In the genomic region with DNA sequence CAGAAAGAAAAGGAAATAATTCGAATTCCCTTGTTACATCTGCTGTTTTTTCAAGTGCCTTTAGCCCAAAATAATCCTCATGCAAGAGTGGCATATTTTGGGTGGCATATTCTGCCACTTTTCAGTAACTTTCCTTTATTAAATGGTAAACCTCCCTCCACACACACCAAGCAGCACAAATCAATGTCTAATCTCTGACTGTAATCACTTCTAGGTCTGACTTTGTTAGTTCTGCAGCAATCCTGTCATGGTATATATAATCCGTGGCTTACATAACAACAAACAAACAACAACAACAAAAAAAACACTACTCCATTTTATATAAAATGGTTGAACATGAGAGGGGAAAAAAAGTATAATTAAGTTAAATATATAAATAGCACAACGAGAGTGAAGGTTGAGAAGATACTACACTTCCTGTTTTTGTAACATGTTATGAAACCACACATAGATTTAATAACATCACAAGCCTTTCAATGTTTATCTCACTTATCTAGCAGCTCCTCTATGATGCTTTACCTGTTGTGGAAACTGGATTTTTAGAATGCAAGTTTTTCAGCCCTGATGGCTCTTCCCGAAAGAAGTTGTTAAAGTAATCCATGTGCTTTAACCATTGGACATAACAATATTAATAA, we compare ENCODE assay signal across 26 cellular contexts.
DNase-seq lines count a peak whose midpoint lies in the region; ATAC-seq and TF ChIP-seq lines count a peak whose summit lies in the region.
"Had no signal": no experiment of that assay in that cellular context is flagged by ENCODE, and none has a peak within 500 bp of the region (broad histone marks: within the 10 kb centered on the region; RNA-seq: fewer than 3 reads in every experiment).

No MANE protein-coding gene starts in this region.

- POLR2A ChIA-PET in A673 (lab: Charles Lee; ENCODE audit: low non-redundant PET): no interaction called here

- H2AFZ ChIP-seq in OCI-LY1 (ENCODE audit: low read length): peak overlapping the region; percentile 99

- H3K79me2 ChIP-seq in DOHH2 (ENCODE audit: control insufficient read depth, low read length) (no peaks in the 10 kb centered on the region), OCI-LY1 (ENCODE audit: insufficient read depth, low read length) (no peaks in the 10 kb centered on the region)

- H3K4me2 ChIP-seq in DOHH2 (ENCODE audit: low read length): peak overlapping the region; percentile 57
- peak overlapping the region; percentile 39 for H3K4me2 ChIP-seq in OCI-LY1 (ENCODE audit: low read length)
- H3K4me2 ChIP-seq: A549, SK-N-SH had no signal

- H3K9me3 ChIP-seq in DOHH2 (ENCODE audit: control insufficient read depth, insufficient read depth, low read length): no peaks in the 10 kb centered on the region; the same call in 1 of the 2 replicates
- no peaks in the 10 kb centered on the region for H3K9me3 ChIP-seq in OCI-LY1 (ENCODE audit: low read length)
- peaks cover 15% of the 10 kb centered on the region for H3K9me3 ChIP-seq in A673 (ENCODE audit: low read depth, low read length, poor library complexity, severe bottlenecking)
- H3K9me3 ChIP-seq: A549, MG63, SK-N-SH had no signal

- peaks cover 49% of the 10 kb centered on the region for H3K4me1 ChIP-seq in DOHH2 (ENCODE audit: control insufficient read depth, low read length)
- H3K4me1 ChIP-seq in OCI-LY1 (ENCODE audit: insufficient read depth, low read length, severe bottlenecking): peaks cover 29% of the 10 kb centered on the region
- H3K4me1 ChIP-seq in A673 (ENCODE audit: insufficient read depth, low read length, poor library complexity, severe bottlenecking): no peaks in the 10 kb centered on the region
- H3K4me1 ChIP-seq: A549, left ventricle myocardium inferior had no signal

- peaks cover 13% of the 10 kb centered on the region for H3F3A ChIP-seq in DOHH2 (ENCODE audit: control insufficient read depth, insufficient read depth)
- H3F3A ChIP-seq in OCI-LY1 (ENCODE audit: insufficient read depth, low read length): no peaks in the 10 kb centered on the region

- TF ChIP-seq CTCF in DOHH2 (IDR thresholded peaks at IDR 0.05; ENCODE audit: low read depth, low read length, poor library complexity, severe bottlenecking) (no peak), OCI-LY1 (IDR thresholded peaks at IDR 0.05; ENCODE audit: low read length) (no peak), A673 (conservative IDR thresholded peaks at IDR 0.05; ENCODE audit: low read depth, low read length) (no peak)

- DNase-seq in NCI-H69 (lab: John Stamatoyannopoulos, UW) (no peak), A673 (ENCODE audit: low spot score) (no peak), NCI-H146 treated with DMSO at 0.1 percent for 48 hours (lab: John Stamatoyannopoulos, UW; ENCODE audit: unreplicated experiment) (no peak)
- DNase-seq: activated CD8-positive, alpha-beta T cell treated with anti-CD3 and anti-CD28 coated beads, Interleukin-2, amount 10 ng/mL, durations not matched to agents 7 days and 5 days; activated naive CD4-positive, alpha-beta T cell treated with Interleukin-2 at 50 U/mL for 16 hours; activated T-cell treated with anti-CD3 and anti-CD28 coated beads, Interleukin-2, amount 50 U/mL, for 4 hours; anterior cingulate cortex; caudate nucleus; HFFc6; IMR-90; left ventricle myocardium inferior; MG63; NCI-H187; NCI-H2227 treated with DMSO at 0.1 percent for 48 hours; posterior cingulate gyrus; SK-N-SH; stimulated activated naive CD4-positive, alpha-beta T cell had no signal

- intact Hi-C loops in A673 (cut with micrococcal nuclease; ENCODE audit: unreplicated experiment): no loop called here

- H4K20me1 ChIP-seq in DOHH2 (ENCODE audit: control insufficient read depth, insufficient read depth, low read depth, low read length) (no peaks in the 10 kb centered on the region), OCI-LY1 (ENCODE audit: insufficient read depth, low read length) (no peaks in the 10 kb centered on the region)

- no TSS peak for BruUV-seq in A673 (replicated peaks; lab: Mats Ljungman, UMichigan)

- H3K36me3 ChIP-seq in DOHH2 (ENCODE audit: control insufficient read depth, low read length) (no peaks in the 10 kb centered on the region), OCI-LY1 (ENCODE audit: insufficient read depth, low read length) (no peaks in the 10 kb centered on the region), A673 (ENCODE audit: insufficient read depth, low read length, poor library complexity, severe bottlenecking) (no peaks in the 10 kb centered on the region)
- H3K36me3 ChIP-seq: left ventricle myocardium inferior, MG63 had no signal

- H3K27me3 ChIP-seq in DOHH2 (ENCODE audit: control insufficient read depth, low read length) (no peaks in the 10 kb centered on the region), OCI-LY1 (ENCODE audit: insufficient read depth, low read length) (no peaks in the 10 kb centered on the region), A673 (replicated peaks; ENCODE audit: insufficient read depth, low read depth, low read length, poor library complexity) (no peaks in the 10 kb centered on the region)
- H3K27me3 ChIP-seq: MG63 had no signal

- H3K27ac ChIP-seq in DOHH2 (ENCODE audit: low read depth, low read length) (peak overlapping the region; percentile 91), OCI-LY1 (ENCODE audit: low read depth, low read length, poor library complexity, severe bottlenecking) (peak overlapping the region; percentile 90), A673 (ENCODE audit: low read depth, low read length, poor library complexity, severe bottlenecking) (no peak overlapping the region)
- H3K27ac ChIP-seq: A549, C4-2B, epithelial cell of prostate, left ventricle myocardium inferior had no signal

- CTCF ChIA-PET in A673 (lab: Charles Lee): no interaction called here

- H3K4me3 ChIP-seq in DOHH2 (ENCODE audit: low read length) (peak overlapping the region; percentile 49), OCI-LY1 (ENCODE audit: low read depth, low read length, poor library complexity, severe bottlenecking) (no peak overlapping the region), A673 (ENCODE audit: low read depth, low read length, poor library complexity, severe bottlenecking) (no peak overlapping the region)
- H3K4me3 ChIP-seq: A549, left ventricle myocardium inferior, MG63 had no signal

- peak overlapping the region; percentile 4 for H3K9ac ChIP-seq in OCI-LY1 (ENCODE audit: low read length)
- H3K9ac ChIP-seq: SK-N-SH had no signal

- ATAC-seq in GM19395 (IDR thresholded peaks at IDR 0.05; ENCODE audit: unreplicated experiment): peak; percentile 72
- peak; percentile 95 for ATAC-seq in HG03175 (IDR thresholded peaks at IDR 0.05; ENCODE audit: unreplicated experiment)
- ATAC-seq in HG02884 (IDR thresholded peaks at IDR 0.05; ENCODE audit: unreplicated experiment): no peak
- ATAC-seq: A549; activated CD8-positive, alpha-beta T cell treated with anti-CD3 and anti-CD28 coated beads, Interleukin-2, amount 10 ng/mL, durations not matched to agents 7 days and 5 days; activated T-cell treated with anti-CD3 and anti-CD28 coated beads, Interleukin-2, amount 50 U/mL, for 4 hours; WTC11 had no signal

- H3K9me2 ChIP-seq in DOHH2 (replicated peaks; ENCODE audit: control insufficient read depth, low read length): no peaks in the 10 kb centered on the region
- no peaks in the 10 kb centered on the region for H3K9me2 ChIP-seq in OCI-LY1 (ENCODE audit: low read depth, low read length)
- H3K9me2 ChIP-seq: SK-N-SH had no signal
